In the genomic region with DNA sequence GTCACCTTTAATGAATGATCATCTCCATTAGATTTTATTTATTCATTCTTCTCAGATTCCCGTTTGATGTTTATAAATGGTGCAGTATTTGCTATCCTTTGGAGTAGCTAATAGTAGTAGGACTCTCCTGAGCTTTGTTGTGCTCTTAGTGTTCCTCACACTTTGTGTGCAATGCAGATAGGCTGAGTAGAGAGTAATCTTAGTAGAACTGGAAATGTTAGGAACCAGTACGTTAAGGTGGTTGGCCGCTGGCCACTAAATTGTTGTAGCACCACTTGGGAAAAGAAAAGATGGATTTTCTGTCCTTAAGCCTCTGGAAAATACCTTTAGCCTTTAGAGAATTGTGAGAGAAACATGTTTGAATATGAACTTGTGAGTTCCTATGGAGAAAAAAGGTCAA, we compare ENCODE assay signal across 15 cellular contexts. TPM values are rescaled to one million over a fixed set of nuclear protein-coding genes. Genes with fewer than 3 reads are reported as not detected.
DNase-seq lines count a peak whose midpoint lies in the region; ATAC-seq and TF ChIP-seq lines count a peak whose summit lies in the region.
"Had no signal": no experiment of that assay in that cellular context is flagged by ENCODE, and none has a peak within 500 bp of the region (broad histone marks: within the 10 kb centered on the region; RNA-seq: fewer than 3 reads in every experiment).

No MANE protein-coding gene starts in this region.

- TF ChIP-seq CTCF in cardiac muscle cell (IDR thresholded peaks at IDR 0.05; ENCODE audit: low read depth, low read length) (no peak), stomach (IDR thresholded peaks at IDR 0.05) (no peak), ascending aorta (IDR thresholded peaks at IDR 0.05) (no peak)

- 17 to 26% (median 20%) methylated on average over 3 of the region's 3 CpGs for WGBS in stomach, 5 donors
- no CpG with 5 or more reads among the region's 3 CpGs for WGBS in neuronal stem cell (ENCODE audit: extremely low coverage in 2 of 2, insufficient read length in 2 of 2, insufficient replicate concordance in 1 of 2), 2 donors

- intact Hi-C loops in activated naive CD4-positive, alpha-beta T cell treated with anti-CD3 and anti-CD28 coated beads for 36 hours (cut with micrococcal nuclease), result no loop called here
- intact Hi-C loops in stomach (cut with DNase I; ENCODE audit: low total_unique reads) (no loop called here), ascending aorta (cut with DNase I) (no loop called here)

- no peaks in the 10 kb centered on the region for H3K27me3 ChIP-seq in cardiac muscle cell
- H3K27me3 ChIP-seq in stomach, result no peaks in the 10 kb centered on the region
- no peaks in the 10 kb centered on the region for H3K27me3 ChIP-seq in neuronal stem cell (ENCODE audit: control insufficient read depth in 3 of 3, insufficient read depth in 3 of 3, low read depth in 1 of 3, low read length in 3 of 3)
- no peaks in the 10 kb centered on the region for H3K27me3 ChIP-seq in ascending aorta

- no peaks in the 10 kb centered on the region for H3K9me3 Mint-ChIP-seq in activated naive CD4-positive, alpha-beta T cell treated with anti-CD3 and anti-CD28 coated beads for 36 hours
- H3K9me3 Mint-ChIP-seq in activated T-helper 17 cell treated with anti-CD3 and anti-CD28 coated beads, Interleukin-2, amount 50 U/mL, for 72 hours, result no peaks in the 10 kb centered on the region
- H3K9me3 Mint-ChIP-seq: dendritic cell treated with granulocyte-macrophage colony-stimulating factor and Interleukin-4, amounts not matched to agents 40 ng/mL and 50 ng/mL, for 4 days; naive thymus-derived CD4-positive, alpha-beta T cell had no signal

- no peak overlapping the region for H4K91ac ChIP-seq in neuronal stem cell (ENCODE audit: low read depth, low read length, poor library complexity)

- H3K23ac ChIP-seq in neuronal stem cell (ENCODE audit: low read depth, low read length, poor library complexity), result no peak overlapping the region

- H3K4me3 ChIP-seq in cardiac muscle cell, result no peak overlapping the region
- no peak overlapping the region for H3K4me3 ChIP-seq in stomach
- no peak overlapping the region for H3K4me3 ChIP-seq in neuronal stem cell (ENCODE audit: low read length in 2 of 2)
- H3K4me3 ChIP-seq in ascending aorta, result no peak overlapping the region

- no peak for ATAC-seq in activated T-helper 17 cell treated with anti-CD3 and anti-CD28 coated beads, Interleukin-2, amount 50 U/mL, for 72 hours (replicated peaks)
- no peak for ATAC-seq in HG02840 (IDR thresholded peaks at IDR 0.05; ENCODE audit: low FRiP score, unreplicated experiment)
- ATAC-seq: naive thymus-derived CD4-positive, alpha-beta T cell had no signal

- H3K79me1 ChIP-seq in neuronal stem cell (ENCODE audit: low read depth, low read length), result peaks cover 2% of the 10 kb centered on the region

- no peak overlapping the region for H2BK120ac ChIP-seq in neuronal stem cell (ENCODE audit: low read depth, low read length)

- no peaks in the 10 kb centered on the region for H3K36me3 ChIP-seq in cardiac muscle cell
- H3K36me3 ChIP-seq in stomach, result no peaks in the 10 kb centered on the region
- H3K36me3 ChIP-seq in neuronal stem cell (replicated peaks in 1 of 2; ENCODE audit: control insufficient read depth in 2 of 2, insufficient read depth in 2 of 2, low read length in 2 of 2), result peaks cover 0 to 11% of the 10 kb centered on the region in 2 donors
- H3K36me3 ChIP-seq in ascending aorta, result no peaks in the 10 kb centered on the region

- CTCF ChIA-PET in activated naive CD4-positive, alpha-beta T cell treated with anti-CD3 and anti-CD28 coated beads for 36 hours (lab: Charles Lee), result interaction anchor here (1.0 kb wide), 1 partner anchor 15 kb away, joined by 3 read pairs; no protein-coding TSS in a partner anchor

- TF ChIP-seq EP300 in stomach (IDR thresholded peaks at IDR 0.05), result no peak

- H3K27me3 Mint-ChIP-seq in activated naive CD4-positive, alpha-beta T cell treated with anti-CD3 and anti-CD28 coated beads for 36 hours (ENCODE audit: low read depth), result no peaks in the 10 kb centered on the region
- no peaks in the 10 kb centered on the region for H3K27me3 Mint-ChIP-seq in activated T-helper 17 cell treated with anti-CD3 and anti-CD28 coated beads, Interleukin-2, amount 50 U/mL, for 72 hours
- H3K27me3 Mint-ChIP-seq: dendritic cell treated with granulocyte-macrophage colony-stimulating factor and Interleukin-4, amounts not matched to agents 40 ng/mL and 50 ng/mL, for 4 days; naive thymus-derived CD4-positive, alpha-beta T cell had no signal

- no peak overlapping the region for H3K4me3 Mint-ChIP-seq in activated naive CD4-positive, alpha-beta T cell treated with anti-CD3 and anti-CD28 coated beads for 36 hours
- peak overlapping the region; percentile 62 for H3K4me3 Mint-ChIP-seq in activated T-helper 17 cell treated with anti-CD3 and anti-CD28 coated beads, Interleukin-2, amount 50 U/mL, for 72 hours
- H3K4me3 Mint-ChIP-seq: dendritic cell treated with granulocyte-macrophage colony-stimulating factor and Interleukin-4, amounts not matched to agents 40 ng/mL and 50 ng/mL, for 4 days had no signal

- H2BK5ac ChIP-seq in neuronal stem cell (ENCODE audit: low read length), result no peak overlapping the region

- H3K18ac ChIP-seq in neuronal stem cell (ENCODE audit: low read length), result no peak overlapping the region

- H2AFZ ChIP-seq in neuronal stem cell (ENCODE audit: low read length), result no peak overlapping the region

- no peak for DNase-seq in activated naive CD4-positive, alpha-beta T cell treated with anti-CD3 and anti-CD28 coated beads for 36 hours
- DNase-seq in activated naive CD4-positive, alpha-beta T cell treated with anti-CD3 and anti-CD28 coated beads, Interleukin-2, amount 50 U/mL, for 16 hours, result no peak
- DNase-seq in cardiac muscle cell (ENCODE audit: low read depth in 1 of 2, low spot score in 1 of 2) (peak in 1 of 2 donors; percentile 19), stomach (peak; percentile 46), neuronal stem cell (ENCODE audit: low spot score) (no peak), ascending aorta (ENCODE audit: low spot score in 2 of 2) (no peak)
- DNase-seq: activated CD4-positive, alpha-beta T cell treated with anti-CD3 and anti-CD28 coated beads for 48 hours; Calu3; GDM1; naive thymus-derived CD4-positive, alpha-beta T cell; NCI-H1694 treated with DMSO at 0.1 percent for 48 hours; T-helper 9 cell had no signal

- no peak overlapping the region for H4K8ac ChIP-seq in neuronal stem cell (ENCODE audit: low read depth, low read length)

- no peak overlapping the region for H2AK5ac ChIP-seq in neuronal stem cell (ENCODE audit: low read depth, low read length)

- H2BK15ac ChIP-seq in neuronal stem cell (ENCODE audit: low read length), result no peak overlapping the region

- peak overlapping the region; percentile 16 for H3K27ac Mint-ChIP-seq in activated naive CD4-positive, alpha-beta T cell treated with anti-CD3 and anti-CD28 coated beads for 36 hours
- H3K27ac Mint-ChIP-seq in activated T-helper 17 cell treated with anti-CD3 and anti-CD28 coated beads, Interleukin-2, amount 50 U/mL, for 72 hours, result peak overlapping the region; percentile 81
- H3K27ac Mint-ChIP-seq: dendritic cell treated with granulocyte-macrophage colony-stimulating factor and Interleukin-4, amounts not matched to agents 40 ng/mL and 50 ng/mL, for 4 days had no signal

- TF ChIP-seq POLR2A in stomach (IDR thresholded peaks at IDR 0.05), result no peak

- H3K36me3 Mint-ChIP-seq in activated naive CD4-positive, alpha-beta T cell treated with anti-CD3 and anti-CD28 coated beads for 36 hours (ENCODE audit: low read depth), result peaks cover 10% of the 10 kb centered on the region
- peaks cover 42% of the 10 kb centered on the region for H3K36me3 Mint-ChIP-seq in activated T-helper 17 cell treated with anti-CD3 and anti-CD28 coated beads, Interleukin-2, amount 50 U/mL, for 72 hours (ENCODE audit: low read depth)

- no peak overlapping the region for H3K4ac ChIP-seq in neuronal stem cell (ENCODE audit: low read length)

- H3K9me3 ChIP-seq in cardiac muscle cell (ENCODE audit: low read depth) (no peaks in the 10 kb centered on the region), stomach (no peaks in the 10 kb centered on the region), neuronal stem cell (replicated peaks in 1 of 2; ENCODE audit: control insufficient read depth in 2 of 2, insufficient read depth in 1 of 2, low read depth in 1 of 2, low read length in 2 of 2) (no peaks in the 10 kb centered on the region), ascending aorta (no peaks in the 10 kb centered on the region)

- peaks cover 82% of the 10 kb centered on the region for H3K4me1 Mint-ChIP-seq in activated naive CD4-positive, alpha-beta T cell treated with anti-CD3 and anti-CD28 coated beads for 36 hours (ENCODE audit: low read depth)
- H3K4me1 Mint-ChIP-seq in activated T-helper 17 cell treated with anti-CD3 and anti-CD28 coated beads, Interleukin-2, amount 50 U/mL, for 72 hours, result peaks cover 47% of the 10 kb centered on the region

- H3K4me1 ChIP-seq in cardiac muscle cell (ENCODE audit: low read depth), result peaks cover 31% of the 10 kb centered on the region
- H3K4me1 ChIP-seq in stomach, result peaks cover 13 to 87% (median 57%) of the 10 kb centered on the region in 4 donors
- H3K4me1 ChIP-seq in neuronal stem cell (ENCODE audit: control insufficient read depth in 2 of 2, insufficient read depth in 1 of 2, low read depth in 1 of 2, low read length in 2 of 2), result peaks cover 0 to 3% of the 10 kb centered on the region in 2 donors
- H3K4me1 ChIP-seq in ascending aorta, result peaks cover 0 to 32% of the 10 kb centered on the region in 2 donors

- no peak overlapping the region for H3K9ac ChIP-seq in neuronal stem cell (ENCODE audit: low read depth, low read length, poor library complexity)

- H3K27ac ChIP-seq in cardiac muscle cell (peak overlapping the region; percentile 51), stomach (peak overlapping the region in 1 of 5 donors; percentile 2), neuronal stem cell (replicated peaks; ENCODE audit: low read length) (no peak overlapping the region), ascending aorta (peak overlapping the region in 1 of 2 donors; percentile 24)

- no peak overlapping the region for H3K14ac ChIP-seq in neuronal stem cell (ENCODE audit: low read length)

- no peak overlapping the region for H3K4me2 ChIP-seq in neuronal stem cell (ENCODE audit: insufficient read depth, low read length, poor library complexity, severe bottlenecking)

- H2BK12ac ChIP-seq in neuronal stem cell (ENCODE audit: low read length), result no peak overlapping the region

RNA-seq across cellular contexts. Expression of gene EBLN2, which starts 19.9 kb away (rescaled TPM):
- total RNA-seq in activated naive CD4-positive, alpha-beta T cell treated with anti-CD3 and anti-CD28 coated beads for 36 hours, result 1 to 10 TPM; 4.1 to 5.0 TPM
- total RNA-seq in activated T-helper 17 cell treated with anti-CD3 and anti-CD28 coated beads, Interleukin-2, amount 50 U/mL, for 72 hours, result 1 to 10 TPM; 8.2 to 9.8 TPM
- total RNA-seq in cardiac muscle cell, result 3.4 and 5.1 TPM in 2 replicates
- 4.8 and 6.4 TPM in 2 replicates for polyA plus RNA-seq in cardiac muscle cell
- total RNA-seq in stomach, result 10 to 100 TPM in 2 of 5 donors, 1 to 10 TPM in 2, not detected in 1; 1.4 to 28.1 (median 13.3) TPM
- under 1 TPM in 2 of 3 donors, not detected in 1; 0.19 to 0.28 TPM for polyA plus RNA-seq in stomach
- polyA plus RNA-seq in neuronal stem cell (2013, experiment 1 of 2), result 2.7 TPM
- polyA plus RNA-seq in neuronal stem cell (2013, experiment 2 of 2), result 2.2 TPM
- total RNA-seq in ascending aorta, result 0.53 TPM

RNA-seq across cellular contexts. Expression of gene PPP4R2, which starts 44.9 kb away (rescaled TPM):
- total RNA-seq in activated naive CD4-positive, alpha-beta T cell treated with anti-CD3 and anti-CD28 coated beads for 36 hours, result 10 to 100 TPM; 68.1 to 71.6 TPM
- 10 to 100 TPM; 87.8 to 95.0 TPM for total RNA-seq in activated T-helper 17 cell treated with anti-CD3 and anti-CD28 coated beads, Interleukin-2, amount 50 U/mL, for 72 hours
- total RNA-seq in cardiac muscle cell, result 42.2 and 49.1 TPM in 2 replicates
- polyA plus RNA-seq in cardiac muscle cell, result 44.8 and 50.1 TPM in 2 replicates
- 100 to 1,000 TPM in 1 of 5 donors, 10 to 100 TPM in 4; 12.8 to 100 (median 31.4) TPM for total RNA-seq in stomach
- 10 to 100 TPM; 10.7 to 25.8 (median 16.7) TPM for polyA plus RNA-seq in stomach
- polyA plus RNA-seq in neuronal stem cell (2013, experiment 1 of 2), result 45.4 TPM
- 46.2 TPM for polyA plus RNA-seq in neuronal stem cell (2013, experiment 2 of 2)
- total RNA-seq in ascending aorta, result 8.2 TPM
